36 cellular contexts compared by ENCODE assay signal in genomic region chr3:169551646-169552045, GRCh38.
"Had no signal": no experiment of that assay in that cellular context is flagged by ENCODE, and none has a peak within 500 bp of the region (broad histone marks: within the 10 kb centered on the region; RNA-seq: fewer than 3 reads in every experiment).

No MANE protein-coding gene starts in this region.

- H3K9me3 Mint-ChIP-seq: activated naive CD4-positive, alpha-beta T cell treated with anti-CD3 and anti-CD28 coated beads for 36 hours; activated naive CD4-positive, alpha-beta T cell treated with anti-CD3 and anti-CD28 coated beads, Interleukin-2, amount 10 ng/mL, durations not matched to agents 7 days and 5 days; activated naive CD4-positive, alpha-beta T cell treated with anti-CD3 and anti-CD28 coated beads, Interleukin-2, amount 50 U/mL, for 24 hours; activated naive CD4-positive, alpha-beta T cell treated with anti-CD3 and anti-CD28 coated beads, Interleukin-2, amount 50 U/mL, for 72 hours; activated naive CD8-positive, alpha-beta T cell treated with anti-CD3 and anti-CD28 coated beads for 36 hours; activated naive CD8-positive, alpha-beta T cell treated with anti-CD3 and anti-CD28 coated beads, Interleukin-2, amount 10 ng/mL, durations not matched to agents 7 days and 5 days; activated naive CD8-positive, alpha-beta T cell treated with anti-CD3 and anti-CD28 coated beads, Interleukin-2, amount 50 U/mL, for 24 hours; activated T-cell treated with anti-CD3 and anti-CD28 coated beads, Interleukin-2, amount 50 U/mL, for 4 hours; activated T-helper 1 cell treated with anti-CD3 and anti-CD28 coated beads, Interleukin-12 subunit alpha, Interleukin-12 subunit beta, Interleukin-2, Interleukin-4 antibody, amounts not matched to agents 30 ng/mL and 10 ng/mL and 1 ng/mL, durations not matched to agents 14 hours and 24 hours and 36 hours; activated T-helper 17 cell treated with anti-CD3 and anti-CD28 coated beads, Interleukin-2, amount 50 U/mL, for 72 hours; activated T-helper 2 cell treated with anti-CD3 and anti-CD28 coated beads, Interferon-gamma antibody, Interleukin-2, Interleukin-4, amounts not matched to agents 10 μg/mL and 5 μg/mL and 100 μg/mL, durations not matched to agents 14 hours and 24 hours and 36 hours; central memory CD8-positive, alpha-beta T cell had no signal

- H3K4me3 ChIP-seq: adrenal gland, ascending aorta, body of pancreas, breast epithelium, cardiac muscle cell had no signal

- H3K27me3 Mint-ChIP-seq: activated naive CD4-positive, alpha-beta T cell treated with anti-CD3 and anti-CD28 coated beads, Interleukin-2, amount 10 ng/mL, durations not matched to agents 7 days and 5 days had no signal

- ATAC-seq: activated naive CD4-positive, alpha-beta T cell treated with anti-CD3 and anti-CD28 coated beads, Interleukin-2, amount 50 U/mL, for 72 hours; activated naive CD8-positive, alpha-beta T cell treated with anti-CD3 and anti-CD28 coated beads, Interleukin-2, amount 50 U/mL, for 24 hours; activated T-cell treated with anti-CD3 and anti-CD28 coated beads, Interleukin-2, amount 50 U/mL, for 4 hours; activated T-cell treated with anti-CD3 and anti-CD28 coated beads, Interleukin-2, amount 50 U/mL, for 72 hours; activated T-helper 17 cell treated with anti-CD3 and anti-CD28 coated beads, Interleukin-2, amount 50 U/mL, for 72 hours; body of pancreas had no signal

- H3K27me3 ChIP-seq: adrenal gland, ascending aorta, body of pancreas, brain microvascular endothelial cell, breast epithelium, cardiac muscle cell had no signal

- H3K36me3 ChIP-seq: adrenal gland, ascending aorta, brain microvascular endothelial cell, breast epithelium, cardiac muscle cell had no signal

- H3K27ac Mint-ChIP-seq: activated naive CD4-positive, alpha-beta T cell treated with anti-CD3 and anti-CD28 coated beads for 36 hours; activated naive CD4-positive, alpha-beta T cell treated with anti-CD3 and anti-CD28 coated beads, Interleukin-2, amount 10 ng/mL, durations not matched to agents 7 days and 5 days; activated naive CD4-positive, alpha-beta T cell treated with anti-CD3 and anti-CD28 coated beads, Interleukin-2, amount 50 U/mL, for 24 hours; activated naive CD4-positive, alpha-beta T cell treated with anti-CD3 and anti-CD28 coated beads, Interleukin-2, amount 50 U/mL, for 72 hours; activated naive CD8-positive, alpha-beta T cell; activated naive CD8-positive, alpha-beta T cell treated with anti-CD3 and anti-CD28 coated beads for 36 hours; activated naive CD8-positive, alpha-beta T cell treated with anti-CD3 and anti-CD28 coated beads, Interleukin-2, amount 10 ng/mL, durations not matched to agents 7 days and 5 days; activated naive CD8-positive, alpha-beta T cell treated with anti-CD3 and anti-CD28 coated beads, Interleukin-2, amount 50 U/mL, for 24 hours; activated T-cell treated with anti-CD3 and anti-CD28 coated beads, Interleukin-2, amount 50 U/mL, for 72 hours; activated T-helper 1 cell treated with anti-CD3 and anti-CD28 coated beads, Interleukin-12 subunit alpha, Interleukin-12 subunit beta, Interleukin-2, Interleukin-4 antibody, amounts not matched to agents 30 ng/mL and 10 ng/mL and 1 ng/mL, durations not matched to agents 14 hours and 24 hours and 36 hours; activated T-helper 17 cell treated with anti-CD3 and anti-CD28 coated beads, Interleukin-2, amount 50 U/mL, for 72 hours; activated T-helper 2 cell treated with anti-CD3 and anti-CD28 coated beads, Interferon-gamma antibody, Interleukin-2, Interleukin-4, amounts not matched to agents 10 μg/mL and 5 μg/mL and 100 μg/mL, durations not matched to agents 14 hours and 24 hours and 36 hours; brain had no signal

- H3K9me3 ChIP-seq: adrenal gland, ascending aorta, body of pancreas, breast epithelium had no signal

- DNase-seq: activated effector memory CD4-positive, alpha-beta T cell treated with anti-CD3 and anti-CD28 coated beads, Interleukin-2, amount 50 U/mL, for 16 hours; activated effector memory CD4-positive, alpha-beta T cell treated with Interleukin-2 at 50 U/mL for 16 hours; activated gamma-delta T cell; activated gamma-delta T cell treated with Interleukin-2 at 50 U/mL for 16 hours; activated naive CD4-positive, alpha-beta T cell; activated naive CD4-positive, alpha-beta T cell treated with anti-CD3 and anti-CD28 coated beads for 36 hours; activated naive CD4-positive, alpha-beta T cell treated with anti-CD3 and anti-CD28 coated beads, Interleukin-2, amount 10 ng/mL, durations not matched to agents 7 days and 5 days; activated naive CD4-positive, alpha-beta T cell treated with anti-CD3 and anti-CD28 coated beads, Interleukin-2, amount 50 U/mL, for 16 hours; activated naive CD4-positive, alpha-beta T cell treated with Interleukin-2 at 50 U/mL for 16 hours; activated naive CD8-positive, alpha-beta T cell treated with anti-CD3 and anti-CD28 coated beads for 36 hours; activated naive CD8-positive, alpha-beta T cell treated with anti-CD3 and anti-CD28 coated beads, Interleukin-2, amount 10 ng/mL, durations not matched to agents 7 days and 5 days; activated naive CD8-positive, alpha-beta T cell treated with anti-CD3 and anti-CD28 coated beads, Interleukin-2, amount 50 U/mL, for 24 hours; activated T-cell treated with anti-CD3 and anti-CD28 coated beads, Interleukin-2, amount 50 U/mL, for 4 hours; activated T-cell treated with anti-CD3 and anti-CD28 coated beads, Interleukin-2, amount 50 U/mL, for 48 hours; activated T-cell treated with anti-CD3 and anti-CD28 coated beads, Interleukin-2, amount 50 U/mL, for 72 hours; adrenal gland; amniotic stem cell; amygdala; anterior cingulate cortex; aorta; body of pancreas; brain microvascular endothelial cell; caudate nucleus; central memory CD4-positive, alpha-beta T cell; cerebellar nuclear complex had no signal

- H3K4me1 ChIP-seq: adrenal gland, breast epithelium had no signal

- H3K4me3 Mint-ChIP-seq: activated naive CD4-positive, alpha-beta T cell treated with anti-CD3 and anti-CD28 coated beads for 36 hours; activated naive CD4-positive, alpha-beta T cell treated with anti-CD3 and anti-CD28 coated beads, Interleukin-2, amount 10 ng/mL, durations not matched to agents 7 days and 5 days; activated naive CD4-positive, alpha-beta T cell treated with anti-CD3 and anti-CD28 coated beads, Interleukin-2, amount 50 U/mL, for 24 hours; activated naive CD8-positive, alpha-beta T cell; activated naive CD8-positive, alpha-beta T cell treated with anti-CD3 and anti-CD28 coated beads for 36 hours; activated naive CD8-positive, alpha-beta T cell treated with anti-CD3 and anti-CD28 coated beads, Interleukin-2, amount 10 ng/mL, durations not matched to agents 7 days and 5 days; activated naive CD8-positive, alpha-beta T cell treated with anti-CD3 and anti-CD28 coated beads, Interleukin-2, amount 50 U/mL, for 24 hours; activated T-cell treated with anti-CD3 and anti-CD28 coated beads, Interleukin-2, amount 50 U/mL, for 4 hours; activated T-cell treated with anti-CD3 and anti-CD28 coated beads, Interleukin-2, amount 50 U/mL, for 72 hours; activated T-helper 1 cell treated with anti-CD3 and anti-CD28 coated beads, Interleukin-12 subunit alpha, Interleukin-12 subunit beta, Interleukin-2, Interleukin-4 antibody, amounts not matched to agents 30 ng/mL and 10 ng/mL and 1 ng/mL, durations not matched to agents 14 hours and 24 hours and 36 hours; activated T-helper 17 cell treated with anti-CD3 and anti-CD28 coated beads, Interleukin-2, amount 50 U/mL, for 72 hours; brain; central memory CD8-positive, alpha-beta T cell had no signal

- H3K27ac ChIP-seq: adrenal gland, body of pancreas, brain microvascular endothelial cell, breast epithelium, cardiac muscle cell had no signal

- H3K36me3 Mint-ChIP-seq: activated naive CD4-positive, alpha-beta T cell treated with anti-CD3 and anti-CD28 coated beads, Interleukin-2, amount 10 ng/mL, durations not matched to agents 7 days and 5 days; activated naive CD4-positive, alpha-beta T cell treated with anti-CD3 and anti-CD28 coated beads, Interleukin-2, amount 50 U/mL, for 24 hours; activated naive CD4-positive, alpha-beta T cell treated with anti-CD3 and anti-CD28 coated beads, Interleukin-2, amount 50 U/mL, for 72 hours; activated naive CD8-positive, alpha-beta T cell; activated naive CD8-positive, alpha-beta T cell treated with anti-CD3 and anti-CD28 coated beads for 36 hours; activated naive CD8-positive, alpha-beta T cell treated with anti-CD3 and anti-CD28 coated beads, Interleukin-2, amount 10 ng/mL, durations not matched to agents 7 days and 5 days; brain had no signal

- H3K4me1 Mint-ChIP-seq: activated naive CD4-positive, alpha-beta T cell treated with anti-CD3 and anti-CD28 coated beads, Interleukin-2, amount 10 ng/mL, durations not matched to agents 7 days and 5 days; activated naive CD4-positive, alpha-beta T cell treated with anti-CD3 and anti-CD28 coated beads, Interleukin-2, amount 50 U/mL, for 24 hours; activated naive CD8-positive, alpha-beta T cell treated with anti-CD3 and anti-CD28 coated beads for 36 hours; activated naive CD8-positive, alpha-beta T cell treated with anti-CD3 and anti-CD28 coated beads, Interleukin-2, amount 10 ng/mL, durations not matched to agents 7 days and 5 days; activated naive CD8-positive, alpha-beta T cell treated with anti-CD3 and anti-CD28 coated beads, Interleukin-2, amount 50 U/mL, for 24 hours; activated T-helper 17 cell treated with anti-CD3 and anti-CD28 coated beads, Interleukin-2, amount 50 U/mL, for 72 hours; central memory CD8-positive, alpha-beta T cell had no signal
